ENCODE assay signal across 18 cellular contexts in the genomic region with DNA sequence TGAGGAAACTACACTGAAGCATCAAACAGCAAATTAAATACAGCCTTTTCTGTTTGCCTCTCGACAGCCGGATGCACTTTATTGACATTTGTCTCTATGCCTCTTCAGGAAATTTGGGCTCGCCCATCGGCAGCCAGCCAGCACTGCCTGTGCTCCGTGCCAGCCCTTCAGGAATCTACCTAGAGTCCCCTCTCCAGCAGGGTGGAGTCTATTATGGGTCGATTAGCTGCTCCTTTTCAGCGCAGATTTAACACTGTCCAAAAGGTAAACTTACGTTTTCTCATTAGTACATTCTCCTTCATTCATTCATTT.
DNase-seq lines count a peak whose midpoint lies in the region; ATAC-seq, FAIRE-seq and TF ChIP-seq lines count a peak whose summit lies in the region.
"Had no signal": no experiment of that assay in that cellular context is flagged by ENCODE, and none has a peak within 500 bp of the region (broad histone marks: within the 10 kb centered on the region; RNA-seq: fewer than 3 reads in every experiment).

No MANE protein-coding gene starts in this region.

- no peaks in the 10 kb centered on the region for H3K9me3 ChIP-seq in small intestine (ENCODE audit: control insufficient read depth, low read depth)
- H3K9me3 ChIP-seq: BLaER1 treated with 17β-estradiol and CSF1 and Interleukin-3, amounts not matched to agents 10 nM and 100 nM; sigmoid colon had no signal

- DNase-seq in DMS79 (lab: John Stamatoyannopoulos, UW) (peak; percentile 71), NCI-H1694 (lab: John Stamatoyannopoulos, UW) (peak; percentile 95), small intestine (peak; percentile 27), D721Med (ENCODE audit: insufficient read length, low spot score) (no peak)
- DNase-seq in central memory CD4-positive, alpha-beta T cell = no peak
- DNase-seq: activated CD4-positive, alpha-beta T cell treated with anti-CD3 and anti-CD28 coated beads, Interleukin-2, amount 50 U/mL, for 4 hours; foreskin keratinocyte; Right ventricle myocardium superior; sigmoid colon; stimulated activated CD4-positive, alpha-beta T cell treated with anti-CD3 and anti-CD28 coated beads, Interleukin-4, amount 100 ng/mL, for 1 hour; T1000 had no signal

- H3K4me3 ChIP-seq in small intestine (ENCODE audit: low read depth in 1 of 2, low read length in 2 of 2) = no peak overlapping the region
- H3K4me3 ChIP-seq: BLaER1 treated with 17β-estradiol and CSF1 and Interleukin-3, amounts not matched to agents 10 nM and 100 nM; GM12878; sigmoid colon had no signal

- H3K27ac ChIP-seq in cingulate gyrus (ENCODE audit: low read depth, low read length) = peak overlapping the region; percentile 90
- no peak overlapping the region for H3K27ac ChIP-seq in small intestine (ENCODE audit: low read depth in 1 of 2, low read length in 1 of 2)
- H3K27ac ChIP-seq: BLaER1 treated with 17β-estradiol and CSF1 and Interleukin-3, amounts not matched to agents 10 nM and 100 nM; foreskin keratinocyte; sigmoid colon had no signal

- H3K36me3 ChIP-seq in small intestine (ENCODE audit: control insufficient read depth in 2 of 2, insufficient read depth in 2 of 2, low read length in 2 of 2) = no peaks in the 10 kb centered on the region
- H3K36me3 ChIP-seq: BLaER1 treated with 17β-estradiol and CSF1 and Interleukin-3, amounts not matched to agents 10 nM and 100 nM; sigmoid colon had no signal

- no peaks in the 10 kb centered on the region for H3K27me3 ChIP-seq in small intestine (ENCODE audit: control insufficient read depth in 2 of 2, insufficient read depth in 2 of 2, low read length in 2 of 2)
- H3K27me3 ChIP-seq: BLaER1 treated with 17β-estradiol and CSF1 and Interleukin-3, amounts not matched to agents 10 nM and 100 nM; foreskin keratinocyte; sigmoid colon had no signal

- FAIRE-seq in small intestine (lab: Jason Lieb, UNC) (no peak), D721Med (lab: Jason Lieb, UNC) (no peak)
- FAIRE-seq: endometrium, GM12878, H54, urothelium cell line had no signal

- no peaks in the 10 kb centered on the region for H3K4me1 ChIP-seq in small intestine (ENCODE audit: control insufficient read depth in 2 of 2, insufficient read depth in 1 of 2, low read depth in 1 of 2, low read length in 1 of 2)
- H3K4me1 ChIP-seq: foreskin keratinocyte, sigmoid colon had no signal

- no peak for ATAC-seq in HG03342 (IDR thresholded peaks at IDR 0.05; ENCODE audit: unreplicated experiment)
- ATAC-seq: foreskin keratinocyte, GM12878 had no signal

- TF ChIP-seq CTCF in D721Med (IDR thresholded peaks at IDR 0.05; ENCODE audit: insufficient read depth, missing control alignments) = no peak

- 47 to 70% (median 61%) methylated on average over 8 of the region's 8 CpGs for whole genome bisulfite sequencing in small intestine, 3 donors

Comparison
In these comparisons a context has a peak if more than half of its experiments do, and no peak if none do; other contexts are left out.
1. DNase-seq: peak in DMS79 (single experiment), NCI-H1694 (single experiment) and small intestine (single experiment); none in central memory CD4-positive, alpha-beta T cell (single experiment) and D721Med (single experiment).